ENCODE assay signal across 16 cellular contexts in the genomic region with DNA sequence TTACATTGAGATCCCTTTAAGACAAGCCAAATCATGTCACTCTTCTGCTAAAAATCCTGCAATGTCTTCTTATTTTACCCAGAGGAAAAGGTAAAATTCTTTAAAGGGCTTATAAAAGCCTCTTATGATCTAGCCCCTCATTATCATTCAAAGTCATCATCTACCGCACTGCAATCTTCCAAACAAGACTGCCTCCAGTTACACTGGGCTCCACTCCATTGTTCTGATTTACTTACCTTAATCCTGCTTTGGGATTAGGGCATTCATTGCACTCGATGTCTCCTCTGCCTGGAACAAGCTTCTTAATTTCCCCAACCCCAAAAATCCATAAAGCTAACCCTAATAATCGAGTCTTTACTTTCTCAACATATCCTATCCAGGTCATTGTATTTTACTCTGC.
DNase-seq lines count a peak whose midpoint lies in the region; TF ChIP-seq lines count a peak whose summit lies in the region.
"Had no signal": no experiment of that assay in that cellular context is flagged by ENCODE, and none has a peak within 500 bp of the region (broad histone marks: within the 10 kb centered on the region; RNA-seq: fewer than 3 reads in every experiment).

No MANE protein-coding gene starts in this region.

- H3K79me2 ChIP-seq in GM23248 (ENCODE audit: insufficient read depth): no peaks in the 10 kb centered on the region

- peak; percentile 42 for DNase-seq in D341Med (ENCODE audit: low spot score)
- DNase-seq in GM23248: no peak
- DNase-seq in activated T-cell treated with anti-CD3 and anti-CD28 coated beads for 4 hours: no peak
- DNase-seq in esophagus muscularis mucosa (ENCODE audit: extremely low spot score): no peak
- DNase-seq in DMS 273 (lab: John Stamatoyannopoulos, UW; ENCODE audit: unreplicated experiment): no peak
- DNase-seq: C1 segment of cervical spinal cord; Calu3; CD4-positive, alpha-beta memory T cell; COR-L47; DMS 273 treated with DMSO at 0.1 percent for 48 hours; DMS79; EL; GDM1; H7 had no signal

- H3K27me3 ChIP-seq in GM23248 (replicated peaks; ENCODE audit: insufficient read depth) (no peaks in the 10 kb centered on the region), neuron (ENCODE audit: insufficient read depth, low read length) (no peaks in the 10 kb centered on the region), esophagus muscularis mucosa (no peaks in the 10 kb centered on the region)

- peak overlapping the region; percentile 10; the same call in 1 of the 2 replicates for H2AFZ ChIP-seq in GM23248
- peak overlapping the region; percentile 53 for H2AFZ ChIP-seq in neuron (ENCODE audit: low read depth, low read length)

- H3K4me2 ChIP-seq in GM23248 (ENCODE audit: unreplicated experiment): no peak overlapping the region

- in situ Hi-C loops in GM23248 (cut with MboI): no loop called here

- H3K9me2 ChIP-seq in GM23248 (ENCODE audit: insufficient read depth): no peaks in the 10 kb centered on the region

- H3K36me3 ChIP-seq in GM23248 (ENCODE audit: low read depth) (no peaks in the 10 kb centered on the region), neuron (ENCODE audit: insufficient read depth, low read length) (no peaks in the 10 kb centered on the region), esophagus muscularis mucosa (no peaks in the 10 kb centered on the region)

- no peak overlapping the region for H3K4me3 ChIP-seq in GM23248
- no peak overlapping the region for H3K4me3 ChIP-seq in neuron (ENCODE audit: low read length)
- no peak overlapping the region for H3K4me3 ChIP-seq in esophagus muscularis mucosa
- H3K4me3 ChIP-seq: GM12878 had no signal

- 79 to 85% methylated on average over 3 of the region's 3 CpGs for WGBS in GM23248 (ENCODE audit: low coverage in 1 of 2, low lambda C conversion rate in 2 of 2, missing lambda C conversion rate in 2 of 2), 2 experiments
- 91% methylated on average over 3 of the region's 3 CpGs for WGBS in esophagus muscularis mucosa

- H3K4me1 ChIP-seq in GM23248 (ENCODE audit: insufficient read depth) (peaks cover 23% of the 10 kb centered on the region), neuron (ENCODE audit: insufficient read depth, low read length) (peaks cover 10% of the 10 kb centered on the region), esophagus muscularis mucosa (peaks cover 0 to 4% (median 0%) of the 10 kb centered on the region in 4 donors)

- H3K27ac ChIP-seq in GM23248 (no peak overlapping the region), esophagus muscularis mucosa (replicated peaks in 1 of 4) (no peak overlapping the region)

- no peak for TF ChIP-seq EP300 in esophagus muscularis mucosa (IDR thresholded peaks at IDR 0.05)

- H3K9me3 ChIP-seq in GM23248 (ENCODE audit: low read depth) (no peaks in the 10 kb centered on the region), neuron (ENCODE audit: low read length) (no peaks in the 10 kb centered on the region), esophagus muscularis mucosa (no peaks in the 10 kb centered on the region)

- intact Hi-C loops in esophagus muscularis mucosa (cut with DNase I): no loop called here

- no peak for TF ChIP-seq POLR2A in esophagus muscularis mucosa (IDR thresholded peaks at IDR 0.05; ENCODE audit: low read depth)

- H4K20me1 ChIP-seq in GM23248 (ENCODE audit: insufficient read depth): no peaks in the 10 kb centered on the region

- peaks cover 14% of the 10 kb centered on the region; the same call in 1 of the 2 replicates for H3F3A ChIP-seq in GM23248 (ENCODE audit: insufficient read depth)

- TF ChIP-seq CTCF in esophagus muscularis mucosa (IDR thresholded peaks at IDR 0.05): no peak

- H3K9ac ChIP-seq in GM23248: no peak overlapping the region
